Comparison of ENCODE assay signal across 2 cellular contexts in the genomic region with DNA sequence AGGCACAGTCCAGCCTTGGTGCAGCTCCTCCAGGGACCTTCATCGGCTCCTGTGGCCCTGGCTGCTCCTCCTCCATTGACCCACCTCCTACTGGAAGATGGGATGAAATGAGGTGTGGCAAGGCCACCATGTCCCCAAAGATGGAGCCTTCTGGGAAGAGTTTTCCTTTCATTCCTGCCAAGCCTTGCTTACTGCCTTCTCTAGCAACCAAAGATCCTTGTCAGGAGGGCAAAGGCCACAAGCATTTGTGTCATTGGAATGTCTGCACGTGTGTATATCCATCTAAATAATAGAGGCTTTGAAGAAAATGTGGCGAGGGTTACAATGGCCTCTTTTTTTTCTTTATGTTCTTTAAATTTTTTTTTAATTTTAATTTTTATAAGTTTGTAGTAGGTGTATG.
TF ChIP-seq lines count a peak whose summit lies in the region.

No MANE protein-coding gene starts in this region.

TF ChIP-seq in SK-N-SH, 30 proteins besides CTCF, POLR2A, EP300 and RAD21 (continued from another document):
- TF ChIP-seq, protein P1, sequence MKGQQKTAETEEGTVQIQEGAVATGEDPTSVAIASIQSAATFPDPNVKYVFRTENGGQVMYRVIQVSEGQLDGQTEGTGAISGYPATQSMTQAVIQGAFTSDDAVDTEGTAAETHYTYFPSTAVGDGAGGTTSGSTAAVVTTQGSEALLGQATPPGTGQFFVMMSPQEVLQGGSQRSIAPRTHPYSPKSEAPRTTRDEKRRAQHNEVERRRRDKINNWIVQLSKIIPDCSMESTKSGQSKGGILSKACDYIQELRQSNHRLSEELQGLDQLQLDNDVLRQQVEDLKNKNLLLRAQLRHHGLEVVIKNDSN (IDR thresholded peaks at IDR 0.05; ENCODE audit: borderline replicate concordance, low read depth), result no peak
- TF ChIP-seq SMC3 (IDR thresholded peaks at IDR 0.05; ENCODE audit: low read depth, low read length) (no peak), MXI1 (IDR thresholded peaks at IDR 0.05; ENCODE audit: low read depth, low read length) (no peak), FOXJ3 (CRISPR knock-in tag; IDR thresholded peaks at IDR 0.05) (no peak), YY1 (IDR thresholded peaks at IDR 0.05; ENCODE audit: low read depth) (no peak), SIN3A (IDR thresholded peaks at IDR 0.05; ENCODE audit: borderline replicate concordance, low read depth, low read length) (no peak), REST (IDR thresholded peaks at IDR 0.05; ENCODE audit: low read depth, low read length) (no peak), FOSL2 (IDR thresholded peaks at IDR 0.05; ENCODE audit: borderline replicate concordance, low read depth) (no peak), NRF1 (IDR thresholded peaks at IDR 0.05; ENCODE audit: low read depth, low read length) (no peak), MEF2A (IDR thresholded peaks at IDR 0.05; ENCODE audit: borderline replicate concordance, low read depth) (no peak), JUND (IDR thresholded peaks at IDR 0.05) (no peak), RFX5 (IDR thresholded peaks at IDR 0.05; ENCODE audit: low read length) (no peak), TEAD4 (IDR thresholded peaks at IDR 0.05; ENCODE audit: borderline replicate concordance, insufficient read depth) (no peak), CHD2 (IDR thresholded peaks at IDR 0.05; ENCODE audit: low read length, partially characterized antibody) (no peak)
- TF ChIP-seq, protein P2, sequence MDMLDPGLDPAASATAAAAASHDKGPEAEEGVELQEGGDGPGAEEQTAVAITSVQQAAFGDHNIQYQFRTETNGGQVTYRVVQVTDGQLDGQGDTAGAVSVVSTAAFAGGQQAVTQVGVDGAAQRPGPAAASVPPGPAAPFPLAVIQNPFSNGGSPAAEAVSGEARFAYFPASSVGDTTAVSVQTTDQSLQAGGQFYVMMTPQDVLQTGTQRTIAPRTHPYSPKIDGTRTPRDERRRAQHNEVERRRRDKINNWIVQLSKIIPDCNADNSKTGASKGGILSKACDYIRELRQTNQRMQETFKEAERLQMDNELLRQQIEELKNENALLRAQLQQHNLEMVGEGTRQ (IDR thresholded peaks at IDR 0.05; ENCODE audit: borderline replicate concordance, low read depth, low read length), result no peak
TF ChIP-seq in SK-N-SH: peak in this region for 0.

TF ChIP-seq in SK-N-SH treated with all-trans-retinoic acid at 6 μM for 48 hours, 23 proteins besides CTCF, POLR2A, EP300 and RAD21 (continued from another document):
- TF ChIP-seq, protein P3, sequence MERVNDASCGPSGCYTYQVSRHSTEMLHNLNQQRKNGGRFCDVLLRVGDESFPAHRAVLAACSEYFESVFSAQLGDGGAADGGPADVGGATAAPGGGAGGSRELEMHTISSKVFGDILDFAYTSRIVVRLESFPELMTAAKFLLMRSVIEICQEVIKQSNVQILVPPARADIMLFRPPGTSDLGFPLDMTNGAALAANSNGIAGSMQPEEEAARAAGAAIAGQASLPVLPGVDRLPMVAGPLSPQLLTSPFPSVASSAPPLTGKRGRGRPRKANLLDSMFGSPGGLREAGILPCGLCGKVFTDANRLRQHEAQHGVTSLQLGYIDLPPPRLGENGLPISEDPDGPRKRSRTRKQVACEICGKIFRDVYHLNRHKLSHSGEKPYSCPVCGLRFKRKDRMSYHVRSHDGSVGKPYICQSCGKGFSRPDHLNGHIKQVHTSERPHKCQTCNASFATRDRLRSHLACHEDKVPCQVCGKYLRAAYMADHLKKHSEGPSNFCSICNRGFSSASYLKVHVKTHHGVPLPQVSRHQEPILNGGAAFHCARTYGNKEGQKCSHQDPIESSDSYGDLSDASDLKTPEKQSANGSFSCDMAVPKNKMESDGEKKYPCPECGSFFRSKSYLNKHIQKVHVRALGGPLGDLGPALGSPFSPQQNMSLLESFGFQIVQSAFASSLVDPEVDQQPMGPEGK (CRISPR knock-in tag; IDR thresholded peaks at IDR 0.05; ENCODE audit: borderline replicate concordance), result no peak
- TF ChIP-seq, protein P4, sequence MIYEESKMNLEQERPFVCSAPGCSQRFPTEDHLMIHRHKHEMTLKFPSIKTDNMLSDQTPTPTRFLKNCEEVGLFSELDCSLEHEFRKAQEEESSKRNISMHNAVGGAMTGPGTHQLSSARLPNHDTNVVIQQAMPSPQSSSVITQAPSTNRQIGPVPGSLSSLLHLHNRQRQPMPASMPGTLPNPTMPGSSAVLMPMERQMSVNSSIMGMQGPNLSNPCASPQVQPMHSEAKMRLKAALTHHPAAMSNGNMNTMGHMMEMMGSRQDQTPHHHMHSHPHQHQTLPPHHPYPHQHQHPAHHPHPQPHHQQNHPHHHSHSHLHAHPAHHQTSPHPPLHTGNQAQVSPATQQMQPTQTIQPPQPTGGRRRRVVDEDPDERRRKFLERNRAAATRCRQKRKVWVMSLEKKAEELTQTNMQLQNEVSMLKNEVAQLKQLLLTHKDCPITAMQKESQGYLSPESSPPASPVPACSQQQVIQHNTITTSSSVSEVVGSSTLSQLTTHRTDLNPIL (CRISPR knock-in tag; IDR thresholded peaks at IDR 0.05; ENCODE audit: low read depth), result no peak
- no peak for TF ChIP-seq RARB (CRISPR knock-in tag; IDR thresholded peaks at IDR 0.05)
- no peak for TF ChIP-seq PPARA (CRISPR knock-in tag; IDR thresholded peaks at IDR 0.05; ENCODE audit: borderline replicate concordance)
- no peak for TF ChIP-seq ZFP3 (CRISPR knock-in tag; IDR thresholded peaks at IDR 0.05)
- no peak for TF ChIP-seq TCF4 (CRISPR knock-in tag; IDR thresholded peaks at IDR 0.05; ENCODE audit: borderline replicate concordance)
- no peak for TF ChIP-seq OSR1 (CRISPR knock-in tag; IDR thresholded peaks at IDR 0.05)
- no peak for TF ChIP-seq ISL1 (CRISPR knock-in tag; IDR thresholded peaks at IDR 0.05)
- TF ChIP-seq ZFP30 (CRISPR knock-in tag; IDR thresholded peaks at IDR 0.05), result no peak
- TF ChIP-seq GLIS3 (CRISPR knock-in tag; IDR thresholded peaks at IDR 0.05), result no peak
- no peak for TF ChIP-seq BACH2 (CRISPR knock-in tag; IDR thresholded peaks at IDR 0.05; ENCODE audit: borderline replicate concordance)
- TF ChIP-seq, protein P5, sequence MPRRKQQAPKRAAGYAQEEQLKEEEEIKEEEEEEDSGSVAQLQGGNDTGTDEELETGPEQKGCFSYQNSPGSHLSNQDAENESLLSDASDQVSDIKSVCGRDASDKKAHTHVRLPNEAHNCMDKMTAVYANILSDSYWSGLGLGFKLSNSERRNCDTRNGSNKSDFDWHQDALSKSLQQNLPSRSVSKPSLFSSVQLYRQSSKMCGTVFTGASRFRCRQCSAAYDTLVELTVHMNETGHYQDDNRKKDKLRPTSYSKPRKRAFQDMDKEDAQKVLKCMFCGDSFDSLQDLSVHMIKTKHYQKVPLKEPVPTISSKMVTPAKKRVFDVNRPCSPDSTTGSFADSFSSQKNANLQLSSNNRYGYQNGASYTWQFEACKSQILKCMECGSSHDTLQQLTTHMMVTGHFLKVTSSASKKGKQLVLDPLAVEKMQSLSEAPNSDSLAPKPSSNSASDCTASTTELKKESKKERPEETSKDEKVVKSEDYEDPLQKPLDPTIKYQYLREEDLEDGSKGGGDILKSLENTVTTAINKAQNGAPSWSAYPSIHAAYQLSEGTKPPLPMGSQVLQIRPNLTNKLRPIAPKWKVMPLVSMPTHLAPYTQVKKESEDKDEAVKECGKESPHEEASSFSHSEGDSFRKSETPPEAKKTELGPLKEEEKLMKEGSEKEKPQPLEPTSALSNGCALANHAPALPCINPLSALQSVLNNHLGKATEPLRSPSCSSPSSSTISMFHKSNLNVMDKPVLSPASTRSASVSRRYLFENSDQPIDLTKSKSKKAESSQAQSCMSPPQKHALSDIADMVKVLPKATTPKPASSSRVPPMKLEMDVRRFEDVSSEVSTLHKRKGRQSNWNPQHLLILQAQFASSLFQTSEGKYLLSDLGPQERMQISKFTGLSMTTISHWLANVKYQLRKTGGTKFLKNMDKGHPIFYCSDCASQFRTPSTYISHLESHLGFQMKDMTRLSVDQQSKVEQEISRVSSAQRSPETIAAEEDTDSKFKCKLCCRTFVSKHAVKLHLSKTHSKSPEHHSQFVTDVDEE (CRISPR knock-in tag; IDR thresholded peaks at IDR 0.05), result no peak
- no peak for TF ChIP-seq ARNTL (CRISPR knock-in tag; IDR thresholded peaks at IDR 0.05; ENCODE audit: borderline replicate concordance, low read depth)
- no peak for TF ChIP-seq ESRRG (CRISPR knock-in tag; IDR thresholded peaks at IDR 0.05)
- no peak for TF ChIP-seq ZNF70 (CRISPR knock-in tag; IDR thresholded peaks at IDR 0.05)
- TF ChIP-seq, protein P6, sequence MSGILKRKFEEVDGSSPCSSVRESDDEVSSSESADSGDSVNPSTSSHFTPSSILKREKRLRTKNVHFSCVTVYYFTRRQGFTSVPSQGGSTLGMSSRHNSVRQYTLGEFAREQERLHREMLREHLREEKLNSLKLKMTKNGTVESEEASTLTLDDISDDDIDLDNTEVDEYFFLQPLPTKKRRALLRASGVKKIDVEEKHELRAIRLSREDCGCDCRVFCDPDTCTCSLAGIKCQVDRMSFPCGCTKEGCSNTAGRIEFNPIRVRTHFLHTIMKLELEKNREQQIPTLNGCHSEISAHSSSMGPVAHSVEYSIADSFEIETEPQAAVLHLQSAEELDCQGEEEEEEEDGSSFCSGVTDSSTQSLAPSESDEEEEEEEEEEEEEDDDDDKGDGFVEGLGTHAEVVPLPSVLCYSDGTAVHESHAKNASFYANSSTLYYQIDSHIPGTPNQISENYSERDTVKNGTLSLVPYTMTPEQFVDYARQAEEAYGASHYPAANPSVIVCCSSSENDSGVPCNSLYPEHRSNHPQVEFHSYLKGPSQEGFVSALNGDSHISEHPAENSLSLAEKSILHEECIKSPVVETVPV (CRISPR knock-in tag; IDR thresholded peaks at IDR 0.05), result no peak
- TF ChIP-seq CSDC2 (CRISPR knock-in tag; IDR thresholded peaks at IDR 0.05), result no peak
